ENCODE assay signal across 22 cellular contexts in genomic region chr9:97531750-97532383, GRCh38. TPM values are rescaled to one million over a fixed set of nuclear protein-coding genes. Genes with fewer than 3 reads are reported as not detected.
DNase-seq lines count a peak whose midpoint lies in the region; ATAC-seq and TF ChIP-seq lines count a peak whose summit lies in the region.
"Had no signal": no experiment of that assay in that cellular context is flagged by ENCODE, and none has a peak within 500 bp of the region (broad histone marks: within the 10 kb centered on the region; RNA-seq: fewer than 3 reads in every experiment).

No MANE protein-coding gene starts in this region.

- H3K27ac ChIP-seq in prostate gland, result peak overlapping the region; percentile 22 to 47
- H3K27ac ChIP-seq in upper lobe of right lung, result no peak overlapping the region
- H3K27ac ChIP-seq in MM.1S (ENCODE audit: low read length), result no peak overlapping the region
- H3K27ac ChIP-seq: HL-60, RWPE1, VCaP had no signal

- no peaks in the 10 kb centered on the region for H3K36me3 ChIP-seq in prostate gland
- H3K36me3 ChIP-seq in upper lobe of right lung, result peaks cover under 1% of the 10 kb centered on the region
- H3K36me3 ChIP-seq in MM.1S (replicated peaks; ENCODE audit: insufficient read depth, low read length), result no peaks in the 10 kb centered on the region

- no peaks in the 10 kb centered on the region for H3K4me1 ChIP-seq in prostate gland (replicated peaks)
- peaks cover 23% of the 10 kb centered on the region for H3K4me1 ChIP-seq in upper lobe of right lung
- peaks cover 11% of the 10 kb centered on the region for H3K4me1 ChIP-seq in MM.1S (ENCODE audit: low read length)

- peaks cover 43% of the 10 kb centered on the region for H3K27me3 Mint-ChIP-seq in chondrocyte (ENCODE audit: low read depth)
- H3K27me3 Mint-ChIP-seq: progenitor cell of endocrine pancreas had no signal

- H3K9me3 Mint-ChIP-seq in chondrocyte (ENCODE audit: low read depth), result peaks cover 3% of the 10 kb centered on the region
- H3K9me3 Mint-ChIP-seq: activated CD4-positive, alpha-beta T cell treated with anti-CD3 and anti-CD28 coated beads, Interleukin-2, amount 10 ng/mL, durations not matched to agents 7 days and 5 days; activated naive CD4-positive, alpha-beta T cell treated with anti-CD3 and anti-CD28 coated beads, Interleukin-2, amount 50 U/mL, for 72 hours; neural crest cell; T-helper 2 cell treated with Interferon-gamma antibody and Interleukin-4, amounts not matched to agents 5 μg/mL and 100 μg/mL, for 36 hours had no signal

- H3K79me2 ChIP-seq in MM.1S (ENCODE audit: low read length), result no peaks in the 10 kb centered on the region

- 0 out of 2 replicates have a peak, but pooled peaks cover 6% of the 10 kb centered on the region for H3F3A ChIP-seq in MM.1S (ENCODE audit: insufficient read depth, low read length)

- no peaks in the 10 kb centered on the region for H3K9me2 ChIP-seq in MM.1S (replicated peaks; ENCODE audit: insufficient read depth, low read length)

- H3K4me3 ChIP-seq in prostate gland (no peak overlapping the region), upper lobe of right lung (no peak overlapping the region), MM.1S (ENCODE audit: low read length) (no peak overlapping the region)
- H3K4me3 ChIP-seq: ascending aorta, dorsolateral prefrontal cortex had no signal

- H3K36me3 Mint-ChIP-seq in chondrocyte (ENCODE audit: low read depth), result no peaks in the 10 kb centered on the region
- H3K36me3 Mint-ChIP-seq: activated naive CD4-positive, alpha-beta T cell treated with anti-CD3 and anti-CD28 coated beads, Interleukin-2, amount 50 U/mL, for 72 hours; CD4-positive, CD25-positive, alpha-beta regulatory T cell had no signal

- DNase-seq in chondrocyte (ENCODE audit: low spot score), result no peak
- peak; percentile 41 for DNase-seq in left ventricle myocardium superior
- DNase-seq in prostate gland (ENCODE audit: low spot score), result no peak
- peak; percentile 28 for DNase-seq in upper lobe of right lung
- DNase-seq in NCI-H146 (lab: John Stamatoyannopoulos, UW), result no peak
- DNase-seq in Ammon's horn (ENCODE audit: low spot score), result no peak
- DNase-seq in MM.1S, result no peak
- DNase-seq: activated CD4-positive, alpha-beta T cell treated with anti-CD3 and anti-CD28 coated beads, Interleukin-2, amount 10 ng/mL, durations not matched to agents 7 days and 5 days; dorsolateral prefrontal cortex; EL; NCI-H1105; NCI-H2029; NCI-H2227 treated with DMSO at 0.1 percent for 48 hours had no signal

- no peak for TF ChIP-seq POLR2A in prostate gland (IDR thresholded peaks at IDR 0.05)

- ATAC-seq in left ventricle myocardium superior, result peak; percentile 7
- no peak for ATAC-seq in upper lobe of right lung
- ATAC-seq: activated naive CD4-positive, alpha-beta T cell treated with anti-CD3 and anti-CD28 coated beads, Interleukin-2, amount 50 U/mL, for 72 hours had no signal

- H3K27me3 ChIP-seq in prostate gland (replicated peaks; ENCODE audit: insufficient read depth), result no peaks in the 10 kb centered on the region
- H3K27me3 ChIP-seq in upper lobe of right lung, result no peaks in the 10 kb centered on the region
- H3K27me3 ChIP-seq in MM.1S (replicated peaks; ENCODE audit: insufficient read depth, low read length), result no peaks in the 10 kb centered on the region
- H3K27me3 ChIP-seq: ascending aorta, dorsolateral prefrontal cortex had no signal

- intact Hi-C loops in left ventricle myocardium superior (cut with micrococcal nuclease), result no loop called here
- intact Hi-C loops in prostate gland (cut with DNase I), result no loop called here
- intact Hi-C loops in upper lobe of right lung (cut with DNase I), result no loop called here

- H3K4me2 ChIP-seq in MM.1S (ENCODE audit: low read depth, low read length), result no peak overlapping the region

- peak overlapping the region; percentile 37 for H3K27ac Mint-ChIP-seq in chondrocyte (ENCODE audit: unreplicated experiment)
- H3K27ac Mint-ChIP-seq: activated CD4-positive, alpha-beta T cell treated with anti-CD3 and anti-CD28 coated beads, Interleukin-2, amount 10 ng/mL, durations not matched to agents 7 days and 5 days; activated naive CD4-positive, alpha-beta T cell treated with anti-CD3 and anti-CD28 coated beads, Interleukin-2, amount 50 U/mL, for 72 hours; CD4-positive, CD25-positive, alpha-beta regulatory T cell; progenitor cell of endocrine pancreas; T-helper 2 cell treated with Interferon-gamma antibody and Interleukin-4, amounts not matched to agents 5 μg/mL and 100 μg/mL, for 36 hours had no signal

- no peak overlapping the region for H2AFZ ChIP-seq in MM.1S (ENCODE audit: low read length)

- TF ChIP-seq CTCF in chondrocyte (IDR thresholded peaks at IDR 0.05) (no peak), prostate gland (IDR thresholded peaks at IDR 0.05) (no peak), upper lobe of right lung (IDR thresholded peaks at IDR 0.05) (no peak), MM.1S (IDR thresholded peaks at IDR 0.05; ENCODE audit: low read length) (no peak)

- no peaks in the 10 kb centered on the region for H3K9me3 ChIP-seq in prostate gland
- H3K9me3 ChIP-seq in upper lobe of right lung, result no peaks in the 10 kb centered on the region
- H3K9me3 ChIP-seq in MM.1S (replicated peaks; ENCODE audit: insufficient read depth, low read length), result no peaks in the 10 kb centered on the region
- H3K9me3 ChIP-seq: ascending aorta had no signal

- no peak overlapping the region for H3K4me3 Mint-ChIP-seq in chondrocyte (ENCODE audit: unreplicated experiment)
- H3K4me3 Mint-ChIP-seq: activated CD4-positive, alpha-beta T cell treated with anti-CD3 and anti-CD28 coated beads, Interleukin-2, amount 10 ng/mL, durations not matched to agents 7 days and 5 days; CD4-positive, CD25-positive, alpha-beta regulatory T cell; neural crest cell; T-helper 2 cell treated with Interferon-gamma antibody and Interleukin-4, amounts not matched to agents 5 μg/mL and 100 μg/mL, for 36 hours had no signal

- H3K4me1 Mint-ChIP-seq in chondrocyte (ENCODE audit: low read depth), result peaks cover 12% of the 10 kb centered on the region

- 58% methylated on average over 9 of the region's 9 CpGs for WGBS in prostate gland

- H3K9ac ChIP-seq in MM.1S (ENCODE audit: low read length), result no peak overlapping the region

- H4K20me1 ChIP-seq in MM.1S (ENCODE audit: insufficient read depth, low read length), result no peaks in the 10 kb centered on the region

RNA-seq across cellular contexts. Expression of gene TMOD1, which starts 30.4 kb away (rescaled TPM):
- total RNA-seq in chondrocyte, result 0.17 to 1.3 TPM (median 1.3 TPM) in 3 replicates
- total RNA-seq in left ventricle myocardium superior, result 205 TPM
- total RNA-seq in prostate gland, result 1 to 10 TPM; 7.0 to 8.0 TPM
- 11.3 TPM for total RNA-seq in upper lobe of right lung

Comparison
In these comparisons a context has a peak if more than half of its experiments do, and no peak if none do; other contexts are left out.
1. DNase-seq: peak in left ventricle myocardium superior (single experiment) and upper lobe of right lung (single experiment); none in chondrocyte (single experiment), prostate gland (single experiment), NCI-H146 (single experiment), Ammon's horn (single experiment) and MM.1S (single experiment).
2. H3K27ac ChIP-seq: peak in prostate gland (2 of 2); none in upper lobe of right lung (single experiment) and MM.1S (single experiment).
3. RNA of gene TMOD1, which starts 30.4 kb away (total RNA-seq): 205 TPM in left ventricle myocardium superior (single experiment); 11.3 TPM in upper lobe of right lung (single experiment), 7.0 to 8.0 TPM in prostate gland and 0.17 to 1.3 TPM in chondrocyte; every median in the first group is over 10 times any median in the second.